ENCODE assay signal across 19 cellular contexts in the genomic region with DNA sequence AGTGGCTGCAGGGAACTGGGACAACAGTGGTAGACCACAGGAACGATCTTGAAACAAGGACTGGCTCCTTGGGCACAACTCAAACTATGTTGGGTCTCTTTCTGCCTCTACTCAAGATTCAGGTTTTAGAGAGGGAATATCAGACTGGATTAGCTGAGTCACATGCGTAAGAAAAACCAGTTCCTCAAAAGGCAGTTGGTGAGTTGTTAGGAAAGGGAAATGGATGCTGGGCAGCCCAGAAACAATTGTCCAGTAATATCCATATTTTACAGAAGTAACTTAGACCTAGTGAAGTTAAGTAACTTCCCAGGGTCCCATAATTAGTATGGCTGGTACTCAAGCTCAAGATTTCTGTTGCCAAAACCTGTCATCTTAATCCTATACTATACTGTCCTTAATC. TPM values are rescaled to one million over a fixed set of nuclear protein-coding genes. Genes with fewer than 3 reads are reported as not detected.
A peak's percentile ranks its signal among the peaks of the same experiment; 100 is the strongest.
DNase-seq lines count a peak whose midpoint lies in the region; ATAC-seq and TF ChIP-seq lines count a peak whose summit lies in the region.
"Had no signal": no experiment of that assay in that cellular context is flagged by ENCODE, and none has a peak within 500 bp of the region (broad histone marks: within the 10 kb centered on the region; RNA-seq: fewer than 3 reads in every experiment).

No MANE protein-coding gene starts in this region.

- H3K27ac ChIP-seq in neutrophil, result peak overlapping the region; percentile 63

- H3K9me3 ChIP-seq in neutrophil, result no peaks in the 10 kb centered on the region
- H3K9me3 ChIP-seq in HAP-1, result no peaks in the 10 kb centered on the region
- H3K9me3 ChIP-seq: Caco-2 had no signal

- no peak overlapping the region for H3K4me3 Mint-ChIP-seq in brain
- H3K4me3 Mint-ChIP-seq: B cell had no signal

- H3K36me3 ChIP-seq in neutrophil, result peaks cover 43% of the 10 kb centered on the region
- H3K36me3 ChIP-seq in HAP-1 (replicated peaks), result peaks cover 55% of the 10 kb centered on the region

- peak overlapping the region in 4 of 5 experiments; percentile 14 to 61 (median 36) for H3K27ac Mint-ChIP-seq in brain

- peaks cover 58% of the 10 kb centered on the region for H3K36me3 Mint-ChIP-seq in brain

- H3K4me3 ChIP-seq in neutrophil (ENCODE audit: low read depth in 1 of 2, low read length in 1 of 2), result no peak overlapping the region
- H3K4me3 ChIP-seq in HAP-1, result no peak overlapping the region
- H3K4me3 ChIP-seq: skin epidermis had no signal

- H3K9me3 Mint-ChIP-seq in brain, result no peaks in the 10 kb centered on the region

- TF ChIP-seq CTCF in brain (conservative IDR thresholded peaks at IDR 0.05), result no peak
- no peak for TF ChIP-seq CTCF in neutrophil (IDR thresholded peaks at IDR 0.05)

- DNase-seq in SIG-M5 treated with dmso at 0.1 percent for 504 hours (lab: John Stamatoyannopoulos, UW; ENCODE audit: unreplicated experiment), result peak; percentile 23
- no peak for DNase-seq in SIG-M5 (lab: John Stamatoyannopoulos, UW)
- DNase-seq in MV-4-11 (lab: John Stamatoyannopoulos, UW), result peak; percentile 86
- DNase-seq in HAP-1 (ENCODE audit: low spot score in 2 of 2), result no peak
- DNase-seq in cerebellum (ENCODE audit: low spot score), result no peak
- DNase-seq: 8988T; activated T-cell treated with anti-CD3 and anti-CD28 coated beads for 4 hours; Caco-2; NCI-H1417; NCI-H2107; NK-92 treated with Interleukin-12 subunit alpha and Interleukin-12 subunit beta, amount 100 ng/mL, for 24 hours; stimulated activated CD4-positive, alpha-beta T cell treated with anti-CD3 and anti-CD28 coated beads, Interleukin-4, amount 100 ng/mL, for 1 hour; T-helper 1 cell had no signal

- H3K27me3 Mint-ChIP-seq in brain, result no peaks in the 10 kb centered on the region
- H3K27me3 Mint-ChIP-seq: B cell had no signal

- peaks cover 6% of the 10 kb centered on the region for H3K4me1 Mint-ChIP-seq in brain
- H3K4me1 Mint-ChIP-seq: B cell had no signal

- H3K27me3 ChIP-seq in neutrophil (no peaks in the 10 kb centered on the region), HAP-1 (ENCODE audit: low read depth) (no peaks in the 10 kb centered on the region)

- in situ Hi-C loops in HAP-1 (cut with MboI; ENCODE audit: low sequenced_read_pairs), result no loop called here

- ATAC-seq in GM21390 (IDR thresholded peaks at IDR 0.05; ENCODE audit: unreplicated experiment), result no peak
- ATAC-seq: HCT116 had no signal

- H3K4me1 ChIP-seq in neutrophil (ENCODE audit: control insufficient read depth in 1 of 2, insufficient read depth in 1 of 2, low read depth in 1 of 2, low read length in 1 of 2) (peaks cover 0 to 13% of the 10 kb centered on the region in 2 experiments), HAP-1 (no peaks in the 10 kb centered on the region)
- H3K4me1 ChIP-seq: Caco-2 had no signal

RNA-seq across cellular contexts. Expression of a gene that starts 27.0 kb away (rescaled TPM):
- 29.0 TPM for polyA plus RNA-seq in brain (ENCODE audit: insufficient read depth, low read depth, low replicate concordance)
- 8.2 TPM for total RNA-seq in cerebellum

RNA-seq across cellular contexts. Expression of a gene that starts 32.1 kb away (rescaled TPM):
- 186 TPM for polyA plus RNA-seq in brain (ENCODE audit: insufficient read depth, low read depth, low replicate concordance)
- total RNA-seq in cerebellum, result 82.9 TPM

Comparison
In these comparisons a context has a peak if more than half of its experiments do, and no peak if none do; other contexts are left out.
1. DNase-seq: peak in SIG-M5 treated with dmso at 0.1 percent for 504 hours (single experiment) and MV-4-11 (single experiment); none in SIG-M5 (single experiment), HAP-1 (0 of 2) and cerebellum (single experiment).